ENCODE assay signal across 18 cellular contexts in genomic region chr4:33537527-33537926, GRCh38.
DNase-seq lines count a peak whose midpoint lies in the region; ATAC-seq and TF ChIP-seq lines count a peak whose summit lies in the region.
"Had no signal": no experiment of that assay in that cellular context is flagged by ENCODE, and none has a peak within 500 bp of the region (broad histone marks: within the 10 kb centered on the region; RNA-seq: fewer than 3 reads in every experiment).

No MANE protein-coding gene starts in this region.

- peak; percentile 95 for TF ChIP-seq EP300 in neural cell (conservative IDR thresholded peaks at IDR 0.05; ENCODE audit: poor library complexity, severe bottlenecking)

- peak overlapping the region; percentile 1 for H3K4me3 ChIP-seq in neural cell (ENCODE audit: low read length)
- H3K4me3 ChIP-seq: A549; BLaER1 treated with 17β-estradiol and CSF1 and Interleukin-3, amounts not matched to agents 10 nM and 100 nM had no signal

- H3K9me3 Mint-ChIP-seq in activated CD8-positive, alpha-beta T cell treated with anti-CD3 and anti-CD28 coated beads, Interleukin-2, amount 10 ng/mL, durations not matched to agents 7 days and 5 days (ENCODE audit: insufficient read depth) = peaks cover 22% of the 10 kb centered on the region

- H3K9ac ChIP-seq in neural cell (ENCODE audit: low read length) = no peak overlapping the region
- H3K9ac ChIP-seq: BLaER1 treated with 17β-estradiol and CSF1 and Interleukin-3, amounts not matched to agents 10 nM and 100 nM had no signal

- no peaks in the 10 kb centered on the region for H3K9me3 ChIP-seq in neural cell (ENCODE audit: low read length)
- H3K9me3 ChIP-seq: A549; BLaER1 treated with 17β-estradiol and CSF1 and Interleukin-3, amounts not matched to agents 10 nM and 100 nM; Caco-2 had no signal

- no peaks in the 10 kb centered on the region for H3K27me3 ChIP-seq in neural cell (ENCODE audit: insufficient read depth, low read depth, low read length)
- H3K27me3 ChIP-seq: BLaER1 treated with 17β-estradiol and CSF1 and Interleukin-3, amounts not matched to agents 10 nM and 100 nM had no signal

- no peaks in the 10 kb centered on the region for H4K20me1 ChIP-seq in neural cell (ENCODE audit: insufficient read depth)
- H4K20me1 ChIP-seq: BLaER1 treated with 17β-estradiol and CSF1 and Interleukin-3, amounts not matched to agents 10 nM and 100 nM had no signal

- POLR2A ChIA-PET in activated CD8-positive, alpha-beta T cell treated with anti-CD3 and anti-CD28 coated beads, Interleukin-2, amount 10 ng/mL, durations not matched to agents 7 days and 5 days (lab: Charles Lee) = no interaction called here
- POLR2A ChIA-PET in HEK293T (lab: Yijun Ruan, JAX) = no interaction called here

- no peaks in the 10 kb centered on the region for H3K79me2 ChIP-seq in neural cell (replicated peaks; ENCODE audit: insufficient read depth, low read length)

- TF ChIP-seq CTCF in neural cell (IDR thresholded peaks at IDR 0.05; ENCODE audit: poor library complexity, severe bottlenecking) = no peak

- no peaks in the 10 kb centered on the region for H3K9me2 ChIP-seq in neural cell (ENCODE audit: insufficient read depth, low read length)

- no peaks in the 10 kb centered on the region for H3K27me3 Mint-ChIP-seq in activated CD8-positive, alpha-beta T cell treated with anti-CD3 and anti-CD28 coated beads, Interleukin-2, amount 10 ng/mL, durations not matched to agents 7 days and 5 days (ENCODE audit: low read depth)
- H3K27me3 Mint-ChIP-seq: B cell; CD4-positive, alpha-beta T cell had no signal

- no peak for ATAC-seq in activated CD8-positive, alpha-beta T cell treated with anti-CD3 and anti-CD28 coated beads, Interleukin-2, amount 10 ng/mL, durations not matched to agents 7 days and 5 days
- ATAC-seq: A549; CD8-positive, alpha-beta T cell had no signal

- H3K27ac Mint-ChIP-seq in activated CD8-positive, alpha-beta T cell treated with anti-CD3 and anti-CD28 coated beads, Interleukin-2, amount 10 ng/mL, durations not matched to agents 7 days and 5 days = no peak overlapping the region
- H3K27ac Mint-ChIP-seq: B cell; CD4-positive, alpha-beta T cell; CD8-positive, alpha-beta T cell had no signal

- TF ChIP-seq RAD21 in neural cell (conservative IDR thresholded peaks at IDR 0.05) = peak; percentile 51

- H3K27ac ChIP-seq in neural cell (ENCODE audit: low read length) = peak overlapping the region; percentile 65
- H3K27ac ChIP-seq: 22Rv1; A549; BLaER1 treated with 17β-estradiol and CSF1 and Interleukin-3, amounts not matched to agents 10 nM and 100 nM; C4-2B had no signal

- no peak overlapping the region for H2AFZ ChIP-seq in neural cell (ENCODE audit: low read depth, low read length)

- DNase-seq in NCI-H1048 (lab: John Stamatoyannopoulos, UW) (peak; percentile 36), NCI-H526 treated with DMSO at 0.1 percent for 48 hours (lab: John Stamatoyannopoulos, UW) (peak; percentile 50), medulla oblongata (ENCODE audit: extremely low spot score) (no peak), HEK293T (ENCODE audit: extremely low spot score) (no peak)
- no peak for DNase-seq in activated CD8-positive, alpha-beta T cell treated with anti-CD3 and anti-CD28 coated beads, Interleukin-2, amount 10 ng/mL, durations not matched to agents 7 days and 5 days
- DNase-seq: AML-193; Caco-2; Calu3; CD4-positive, alpha-beta T cell; CD8-positive, alpha-beta T cell; DMS79 treated with DMSO at 0.1 percent for 48 hours; GF-D8 had no signal

- no peak overlapping the region for H3K4me2 ChIP-seq in neural cell (ENCODE audit: low read length)
- H3K4me2 ChIP-seq: A549; BLaER1 treated with 17β-estradiol and CSF1 and Interleukin-3, amounts not matched to agents 10 nM and 100 nM had no signal

- CTCF ChIA-PET in activated CD8-positive, alpha-beta T cell treated with anti-CD3 and anti-CD28 coated beads, Interleukin-2, amount 10 ng/mL, durations not matched to agents 7 days and 5 days (lab: Charles Lee) = no interaction called here
- CTCF ChIA-PET in HEK293T (lab: Yijun Ruan, JAX) = no interaction called here

- no peak overlapping the region for H3K4me3 Mint-ChIP-seq in activated CD8-positive, alpha-beta T cell treated with anti-CD3 and anti-CD28 coated beads, Interleukin-2, amount 10 ng/mL, durations not matched to agents 7 days and 5 days
- H3K4me3 Mint-ChIP-seq: B cell; CD4-positive, alpha-beta T cell; CD8-positive, alpha-beta T cell had no signal

- no peaks in the 10 kb centered on the region for H3F3A ChIP-seq in neural cell (ENCODE audit: insufficient read depth, low read length, poor library complexity, severe bottlenecking)

- no peaks in the 10 kb centered on the region for H3K4me1 Mint-ChIP-seq in activated CD8-positive, alpha-beta T cell treated with anti-CD3 and anti-CD28 coated beads, Interleukin-2, amount 10 ng/mL, durations not matched to agents 7 days and 5 days (ENCODE audit: low read depth)
- H3K4me1 Mint-ChIP-seq: B cell had no signal

- H3K36me3 Mint-ChIP-seq in activated CD8-positive, alpha-beta T cell treated with anti-CD3 and anti-CD28 coated beads, Interleukin-2, amount 10 ng/mL, durations not matched to agents 7 days and 5 days (ENCODE audit: low read depth) = no peaks in the 10 kb centered on the region
- H3K36me3 Mint-ChIP-seq: CD8-positive, alpha-beta T cell had no signal

- no peaks in the 10 kb centered on the region for H3K36me3 ChIP-seq in neural cell (ENCODE audit: insufficient read depth, low read length)
- H3K36me3 ChIP-seq: BLaER1 treated with 17β-estradiol and CSF1 and Interleukin-3, amounts not matched to agents 10 nM and 100 nM had no signal

TF ChIP-seq in neural cell, 6 proteins besides CTCF, POLR2A, EP300 and RAD21:
- TF ChIP-seq MXI1 (conservative IDR thresholded peaks at IDR 0.05; ENCODE audit: poor library complexity, severe bottlenecking) = peak; percentile 19
- no peak for TF ChIP-seq TAF1 (IDR thresholded peaks at IDR 0.05; ENCODE audit: low read depth)
- no peak for TF ChIP-seq EZH2 (IDR thresholded peaks at IDR 0.05; ENCODE audit: borderline replicate concordance, insufficient read depth, low read length, poor library complexity, severe bottlenecking)
- peak; percentile 84 for TF ChIP-seq REST (IDR thresholded peaks at IDR 0.05; ENCODE audit: borderline replicate concordance)
- TF ChIP-seq POLR2AphosphoS5 (IDR thresholded peaks at IDR 0.05) = peak; percentile 64
- peak; percentile 38 for TF ChIP-seq SMC3 (conservative IDR thresholded peaks at IDR 0.05; ENCODE audit: poor library complexity)

TF ChIP-seq in HEK293T, 16 proteins besides CTCF, POLR2A, EP300 and RAD21:
- TF ChIP-seq FOXA1 (IDR thresholded peaks at IDR 0.05) = no peak
- no peak for TF ChIP-seq PKNOX1 (IDR thresholded peaks at IDR 0.05)
- no peak for TF ChIP-seq ELF4 (IDR thresholded peaks at IDR 0.05)
- TF ChIP-seq SUZ12 (IDR thresholded peaks at IDR 0.05) = no peak
- TF ChIP-seq SP1 (IDR thresholded peaks at IDR 0.05) = no peak
- no peak for TF ChIP-seq BHLHE40 (IDR thresholded peaks at IDR 0.05; ENCODE audit: borderline replicate concordance)
- TF ChIP-seq TARDBP (IDR thresholded peaks at IDR 0.05) = no peak
- TF ChIP-seq FOXM1 (IDR thresholded peaks at IDR 0.05; ENCODE audit: borderline replicate concordance) = no peak
- TF ChIP-seq ARNT (IDR thresholded peaks at IDR 0.05) = no peak
- no peak for TF ChIP-seq LEF1 (IDR thresholded peaks at IDR 0.05; ENCODE audit: borderline replicate concordance)

Comparison
In these comparisons a context has a peak if more than half of its experiments do, and no peak if none do; other contexts are left out.
1. DNase-seq: peak in NCI-H1048 (single experiment) and NCI-H526 treated with DMSO at 0.1 percent for 48 hours (single experiment); none in activated CD8-positive, alpha-beta T cell treated with anti-CD3 and anti-CD28 coated beads, Interleukin-2, amount 10 ng/mL, durations not matched to agents 7 days and 5 days (single experiment), medulla oblongata (single experiment) and HEK293T (single experiment).